7 cellular contexts compared by ENCODE assay signal in the genomic region with DNA sequence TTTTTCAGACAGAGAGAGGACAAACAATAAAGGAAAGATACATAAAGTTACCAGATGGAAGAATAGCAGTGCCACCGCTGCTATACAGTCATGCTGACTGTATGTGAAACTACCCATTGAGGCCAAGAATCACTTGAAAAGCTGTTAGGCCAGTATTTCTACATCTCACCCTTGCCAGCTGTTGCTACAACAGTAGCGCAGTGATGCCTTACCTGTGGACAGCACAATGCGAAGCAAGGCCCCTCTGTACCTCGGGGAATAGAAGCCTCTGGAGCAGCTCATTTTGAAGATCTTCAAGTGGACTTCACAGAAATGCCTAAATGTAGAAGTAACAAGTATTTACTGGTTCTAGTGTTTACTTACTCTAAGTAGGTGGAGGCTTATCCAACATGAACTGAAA. TPM values are rescaled to one million over a fixed set of nuclear protein-coding genes. Genes with fewer than 3 reads are reported as not detected.
"Had no signal": no experiment of that assay in that cellular context is flagged by ENCODE, and none has a peak within 500 bp of the region (broad histone marks: within the 10 kb centered on the region; RNA-seq: fewer than 3 reads in every experiment).

No MANE protein-coding gene starts in this region.

RNA-seq across cellular contexts. Expression of gene AMY1B, which starts 4.7 kb away (rescaled TPM):
- total RNA-seq: GM23248, H4, H7, HepG2, HFFc6, HT1080 had no signal
- polyA plus RNA-seq: GM23248, HepG2, IgD-negative memory B cell had no signal

RNA-seq across cellular contexts. Expression of gene AMY1A, which starts 45.1 kb away (rescaled TPM):
- total RNA-seq: GM23248, H4, H7, HepG2, HFFc6, HT1080 had no signal
- polyA plus RNA-seq: GM23248, HepG2, IgD-negative memory B cell had no signal

RNA-seq across cellular contexts. Expression of gene AMY1C, which starts 49.0 kb away (rescaled TPM):
- total RNA-seq: GM23248, H4, H7, HepG2, HFFc6, HT1080 had no signal
- polyA plus RNA-seq: GM23248, HepG2, IgD-negative memory B cell had no signal
